Comparison of ENCODE assay signal across 14 cellular contexts in the genomic region with DNA sequence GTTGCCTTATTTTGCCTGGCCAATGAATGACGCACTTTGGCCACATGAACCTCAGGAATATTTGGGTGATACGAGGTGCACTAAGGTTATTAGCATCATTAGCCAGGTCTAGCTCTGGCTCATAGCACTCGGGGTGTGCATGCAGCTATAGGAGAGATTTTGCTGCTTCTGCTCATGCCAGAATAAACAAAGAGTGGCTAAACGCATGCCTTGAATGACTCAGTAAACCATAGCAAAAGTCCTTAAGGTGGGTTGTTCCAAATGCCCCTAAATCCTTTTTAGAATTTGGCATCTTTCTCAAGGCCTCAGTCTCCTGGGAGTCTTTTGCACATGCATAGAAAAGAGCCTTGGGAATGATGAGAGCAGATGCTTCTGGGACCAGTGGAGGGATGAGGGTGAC.
"Had no signal": no experiment of that assay in that cellular context is flagged by ENCODE, and none has a peak within 500 bp of the region (broad histone marks: within the 10 kb centered on the region; RNA-seq: fewer than 3 reads in every experiment).

No MANE protein-coding gene starts in this region.

- H3K4me3 ChIP-seq: adrenal gland, esophagus muscularis mucosa, suprapubic skin, upper lobe of right lung had no signal

- H3K27ac Mint-ChIP-seq: activated B cell treated with CpG ODN at 0.5 μM for 24 hours; activated CD4-positive, alpha-beta T cell treated with anti-CD3 and anti-CD28 coated beads, Interleukin-2, amount 10 ng/mL, durations not matched to agents 24 days and 14 days; T-helper 1 cell treated with Interleukin-12 subunit alpha and Interleukin-12 subunit beta and Interleukin-4 antibody, amounts not matched to agents 30 μg/mL and 1 μg/mL, for 36 hours had no signal

- DNase-seq: activated B cell treated with CpG ODN at 0.5 μM for 24 hours; activated CD4-positive, alpha-beta T cell treated with anti-CD3 and anti-CD28 coated beads, Interleukin-2, amount 10 ng/mL, durations not matched to agents 24 days and 14 days; activated naive CD4-positive, alpha-beta T cell treated with Interleukin-2 at 50 U/mL for 16 hours; adrenal gland; foreskin melanocyte; head of caudate nucleus; kidney; stimulated activated CD4-positive, alpha-beta T cell treated with anti-CD3 and anti-CD28 coated beads, Interleukin-2, amount 100 ng/mL, for 48 hours; stimulated activated naive CD4-positive, alpha-beta T cell treated with Interleukin-2 at 50 U/mL for 16 hours; upper lobe of right lung had no signal

- H3K27ac ChIP-seq: adrenal gland, esophagus muscularis mucosa, suprapubic skin, upper lobe of right lung had no signal

- ATAC-seq: sciatic nerve, upper lobe of right lung had no signal

- FAIRE-seq: kidney had no signal

- H3K9me3 Mint-ChIP-seq: activated B cell treated with CpG ODN at 0.5 μM for 24 hours; T-helper 1 cell treated with Interleukin-12 subunit alpha and Interleukin-12 subunit beta and Interleukin-4 antibody, amounts not matched to agents 30 μg/mL and 1 μg/mL, for 36 hours had no signal

- H3K27me3 ChIP-seq: adrenal gland, esophagus muscularis mucosa, suprapubic skin, upper lobe of right lung had no signal

- H3K4me1 Mint-ChIP-seq: activated B cell treated with CpG ODN at 0.5 μM for 24 hours; activated CD4-positive, alpha-beta T cell treated with anti-CD3 and anti-CD28 coated beads, Interleukin-2, amount 10 ng/mL, durations not matched to agents 24 days and 14 days had no signal

- H3K4me3 Mint-ChIP-seq: activated B cell treated with CpG ODN at 0.5 μM for 24 hours; activated CD4-positive, alpha-beta T cell treated with anti-CD3 and anti-CD28 coated beads, Interleukin-2, amount 10 ng/mL, durations not matched to agents 24 days and 14 days; T-helper 1 cell treated with Interleukin-12 subunit alpha and Interleukin-12 subunit beta and Interleukin-4 antibody, amounts not matched to agents 30 μg/mL and 1 μg/mL, for 36 hours had no signal

- H3K9me3 ChIP-seq: adrenal gland, esophagus muscularis mucosa, suprapubic skin, upper lobe of right lung had no signal

- H3K36me3 ChIP-seq: adrenal gland, suprapubic skin, upper lobe of right lung had no signal

- H3K27me3 Mint-ChIP-seq: activated B cell treated with CpG ODN at 0.5 μM for 24 hours; activated CD4-positive, alpha-beta T cell treated with anti-CD3 and anti-CD28 coated beads, Interleukin-2, amount 10 ng/mL, durations not matched to agents 24 days and 14 days had no signal

- H3K4me1 ChIP-seq: adrenal gland, suprapubic skin, upper lobe of right lung had no signal
